ENCODE assay signal across 17 cellular contexts in genomic region chr1:69915347-69915746, GRCh38.
DNase-seq lines count a peak whose midpoint lies in the region; ATAC-seq and TF ChIP-seq lines count a peak whose summit lies in the region.
"Had no signal": no experiment of that assay in that cellular context is flagged by ENCODE, and none has a peak within 500 bp of the region (broad histone marks: within the 10 kb centered on the region; RNA-seq: fewer than 3 reads in every experiment).

No MANE protein-coding gene starts in this region.

- ATAC-seq in HG02970 (IDR thresholded peaks at IDR 0.05; ENCODE audit: low FRiP score, unreplicated experiment): no peak
- ATAC-seq: body of pancreas; PC-3; stimulated activated naive B cell treated with anti-CD40 and anti-IgM and Interleukin-4, amounts not matched to agents 10 μg/mL and 1 μg/mL and 100 μg/mL, for 72 hours had no signal

- CTCF ChIA-PET in AG04450 (lab: Charles Lee): no interaction called here

- no peak overlapping the region for H4K91ac ChIP-seq in mesenchymal stem cell (ENCODE audit: low read length)

- H3K9ac ChIP-seq in HUES64 (ENCODE audit: low read depth, low read length) (no peak overlapping the region), mesenchymal stem cell (ENCODE audit: low read length) (peak overlapping the region; percentile 60)
- H3K9ac ChIP-seq: BLaER1 treated with 17β-estradiol and CSF1 and Interleukin-3, amounts not matched to agents 10 nM and 100 nM had no signal

- WGBS in HUES64: 67% methylated on average over 3 of the region's 3 CpGs
- 32% methylated on average over 3 of the region's 3 CpGs for WGBS in mesenchymal stem cell

- no peak overlapping the region for H3K4me3 ChIP-seq in AG04450 (ENCODE audit: low read depth, low read length)
- no peak overlapping the region for H3K4me3 ChIP-seq in HUES64 (ENCODE audit: low read length)
- H3K4me3 ChIP-seq in astrocyte of the spinal cord (ENCODE audit: low read depth, low read length): no peak overlapping the region
- H3K4me3 ChIP-seq in mesenchymal stem cell (ENCODE audit: insufficient read depth in 1 of 2, low read depth in 1 of 2, low read length in 2 of 2): peak overlapping the region in 1 of 2 experiments; percentile 6
- no peak overlapping the region for H3K4me3 ChIP-seq in BE2C (ENCODE audit: low read depth, low read length)
- H3K4me3 ChIP-seq: BLaER1 treated with 17β-estradiol and CSF1 and Interleukin-3, amounts not matched to agents 10 nM and 100 nM; body of pancreas had no signal

- no peak for TF ChIP-seq CTCF in AG04450 (IDR thresholded peaks at IDR 0.05; ENCODE audit: low read depth, low read length)
- no peak for TF ChIP-seq CTCF in astrocyte of the spinal cord (IDR thresholded peaks at IDR 0.05; ENCODE audit: low read depth, low read length)
- TF ChIP-seq CTCF in BE2C (IDR thresholded peaks at IDR 0.05; ENCODE audit: low read depth, low read length): no peak

- in situ Hi-C loops in astrocyte of the spinal cord (cut with HindIII; ENCODE audit: low sequenced_read_pairs): no loop called here

- no peak overlapping the region for H2BK12ac ChIP-seq in mesenchymal stem cell (ENCODE audit: low read length in 2 of 2)

- no peak overlapping the region for H3K23ac ChIP-seq in mesenchymal stem cell (ENCODE audit: low read length in 2 of 2)

- H3K4ac ChIP-seq in mesenchymal stem cell (ENCODE audit: low read depth in 1 of 2, low read length in 2 of 2): no peak overlapping the region

- H3K4me1 ChIP-seq in HUES64 (ENCODE audit: insufficient read depth, low read length) (no peaks in the 10 kb centered on the region), mesenchymal stem cell (ENCODE audit: control insufficient read depth, insufficient read depth, low read depth, low read length) (peaks cover 2% of the 10 kb centered on the region), BE2C (no peaks in the 10 kb centered on the region)
- H3K4me1 ChIP-seq: body of pancreas had no signal

- H3K36me3 ChIP-seq in HUES64 (ENCODE audit: insufficient read depth, low read length) (no peaks in the 10 kb centered on the region), mesenchymal stem cell (ENCODE audit: control insufficient read depth in 1 of 2, insufficient read depth in 2 of 2, low read depth in 1 of 2, low read length in 2 of 2) (no peaks in the 10 kb centered on the region), BE2C (no peaks in the 10 kb centered on the region)
- H3K36me3 ChIP-seq: BLaER1 treated with 17β-estradiol and CSF1 and Interleukin-3, amounts not matched to agents 10 nM and 100 nM had no signal

- H3K27me3 ChIP-seq in AG04450 (ENCODE audit: control insufficient read depth, insufficient read depth, low read length) (no peaks in the 10 kb centered on the region), HUES64 (ENCODE audit: insufficient read depth, low read length) (no peaks in the 10 kb centered on the region), mesenchymal stem cell (ENCODE audit: control insufficient read depth in 1 of 2, insufficient read depth in 1 of 2, low read length in 2 of 2) (no peaks in the 10 kb centered on the region), BE2C (no peaks in the 10 kb centered on the region)
- H3K27me3 ChIP-seq: BLaER1 treated with 17β-estradiol and CSF1 and Interleukin-3, amounts not matched to agents 10 nM and 100 nM; body of pancreas had no signal

- no peak overlapping the region for H3K14ac ChIP-seq in mesenchymal stem cell (ENCODE audit: low read length in 2 of 2)

- H3K79me1 ChIP-seq in mesenchymal stem cell (replicated peaks; ENCODE audit: low read length, poor library complexity, severe bottlenecking): no peaks in the 10 kb centered on the region

- H3K27ac ChIP-seq in AG04450 (ENCODE audit: low read depth, low read length) (no peak overlapping the region), HUES64 (ENCODE audit: low read depth, low read length) (0 out of 2 replicates have a peak overlapping the region, but pooled peaks have one; percentile 4), mesenchymal stem cell (ENCODE audit: low read length, poor library complexity, severe bottlenecking) (no peak overlapping the region)
- H3K27ac ChIP-seq: body of pancreas had no signal

- no peak overlapping the region for H2BK120ac ChIP-seq in mesenchymal stem cell (ENCODE audit: low read depth, low read length)

- H2AFZ ChIP-seq in mesenchymal stem cell (ENCODE audit: low read depth, low read length): no peak overlapping the region

- POLR2A ChIA-PET in AG04450 (lab: Yijun Ruan, JAX): no interaction called here

- H2BK5ac ChIP-seq in mesenchymal stem cell (ENCODE audit: low read depth, low read length, poor library complexity, severe bottlenecking): no peak overlapping the region

- no peak overlapping the region for H4K8ac ChIP-seq in mesenchymal stem cell (ENCODE audit: low read length)

- DNase-seq in AG04450 (ENCODE audit: low read depth, low spot score) (peak; percentile 2), astrocyte of the spinal cord (ENCODE audit: low read depth, low spot score) (peak; percentile 27), mesenchymal stem cell (peak; percentile 28), globus pallidus (ENCODE audit: low spot score) (no peak), HK-2 (ENCODE audit: unreplicated experiment) (no peak), BE2C (no peak)
- DNase-seq: activated CD4-positive, alpha-beta T cell treated with anti-CD3 and anti-CD28 coated beads, Interleukin-2, amount 10 ng/mL, durations not matched to agents 7 days and 5 days; activated effector memory CD4-positive, alpha-beta T cell treated with Interleukin-2 at 50 U/mL for 16 hours; body of pancreas; KG1; NCI-H2081 treated with DMSO at 0.1 percent for 48 hours; PC-3; stimulated activated CD4-positive, alpha-beta T cell treated with anti-CD3 and anti-CD28 coated beads, Interleukin-4, amount 100 ng/mL, for 24 hours; stimulated activated naive B cell treated with anti-CD40 and anti-IgM and Interleukin-4, amounts not matched to agents 10 μg/mL and 1 μg/mL and 100 μg/mL, for 72 hours had no signal

- no peak overlapping the region for H3K4me2 ChIP-seq in mesenchymal stem cell (ENCODE audit: low read length, poor library complexity, severe bottlenecking)

- H3K18ac ChIP-seq in mesenchymal stem cell (ENCODE audit: low read depth in 1 of 2, low read length in 2 of 2): peak overlapping the region in 1 of 2 experiments; percentile 90

- H3K9me3 ChIP-seq in AG04450 (ENCODE audit: control insufficient read depth, insufficient read depth, low read length) (peaks cover 9% of the 10 kb centered on the region; the same call in 1 of the 2 replicates), HUES64 (ENCODE audit: insufficient read depth, low read depth, low read length) (peaks cover 5% of the 10 kb centered on the region), mesenchymal stem cell (ENCODE audit: control insufficient read depth, low read length) (no peaks in the 10 kb centered on the region), BE2C (no peaks in the 10 kb centered on the region)
- H3K9me3 ChIP-seq: body of pancreas had no signal

- H2BK15ac ChIP-seq in mesenchymal stem cell (ENCODE audit: low read depth, poor library complexity, severe bottlenecking): no peak overlapping the region

- no peak overlapping the region for H2AK5ac ChIP-seq in mesenchymal stem cell (ENCODE audit: low read length, severe bottlenecking)

Comparison
In these comparisons a context has a peak if more than half of its experiments do, and no peak if none do; other contexts are left out.
1. DNase-seq: peak in AG04450 (single experiment), astrocyte of the spinal cord (single experiment) and mesenchymal stem cell (single experiment); none in globus pallidus (single experiment), HK-2 (single experiment) and BE2C (single experiment).